In genomic region chr3:63911901-63912767, GRCh38 we compare ENCODE assay signal across 1 cellular context.
TF ChIP-seq lines count a peak whose summit lies in the region.

Gene SCAANT1 (minus strand): TSS chr3:63912383.

TF ChIP-seq in HCT116, 20 proteins besides CTCF, POLR2A, EP300 and RAD21 (continued from another document):
- TF ChIP-seq ZFX (IDR thresholded peaks at IDR 0.05), result peak; percentile 71
